In genomic region chr19:45467115-45467455, GRCh38 we compare ENCODE assay signal across 8 cellular contexts. TPM values are rescaled to one million over a fixed set of nuclear protein-coding genes. Genes with fewer than 3 reads are reported as not detected.
A peak's percentile ranks its signal among the peaks of the same experiment; 100 is the strongest.
DNase-seq lines count a peak whose midpoint lies in the region; ATAC-seq and TF ChIP-seq lines count a peak whose summit lies in the region.

No MANE protein-coding gene starts in this region.

- peak overlapping the region; percentile 46 for H3K4me3 ChIP-seq in GM12875 (ENCODE audit: low read depth, low read length)
- H3K4me3 ChIP-seq in RWPE2 (ENCODE audit: severe bottlenecking): peak overlapping the region; percentile 57
- peak overlapping the region; percentile 54 to 90 (median 72) for H3K4me3 ChIP-seq in fibroblast of lung (replicated peaks in 1 of 4; ENCODE audit: control extremely low read depth in 1 of 4, insufficient read depth in 1 of 4, low read depth in 3 of 4, low read length in 4 of 4)
- peak overlapping the region; percentile 48 to 76 (median 72) for H3K4me3 ChIP-seq in sigmoid colon

- no peak for TF ChIP-seq CTCF in GM12875 (IDR thresholded peaks at IDR 0.05; ENCODE audit: borderline replicate concordance, insufficient read depth, low read depth, low read length)
- TF ChIP-seq CTCF in RWPE2 (IDR thresholded peaks at IDR 0.05; ENCODE audit: poor library complexity, severe bottlenecking): no peak
- no peak for TF ChIP-seq CTCF in fibroblast of lung (conservative IDR thresholded peaks at IDR 0.05 in 1 of 2, IDR thresholded peaks at IDR 0.05 in 1 of 2; ENCODE audit: low read depth in 1 of 2, low read length in 2 of 2)
- no peak for TF ChIP-seq CTCF in sigmoid colon (IDR thresholded peaks at IDR 0.05)

- intact Hi-C loops in sigmoid colon (cut with DNase I): no loop called here

- no peak for DNase-seq in RWPE2 (ENCODE audit: low spot score)
- DNase-seq in fibroblast of lung (ENCODE audit: low read depth in 2 of 2): no peak
- no peak for DNase-seq in sigmoid colon
- DNase-seq in NCI-H187 treated with DMSO at 0.1 percent for 48 hours (lab: John Stamatoyannopoulos, UW): no peak
- no peak for DNase-seq in NCI-H1694 treated with DMSO at 0.1 percent for 48 hours (lab: John Stamatoyannopoulos, UW)
- DNase-seq in NCI-H1092 treated with DMSO at 0.1 percent for 48 hours (lab: John Stamatoyannopoulos, UW): no peak
- DNase-seq in cerebellar cortex (ENCODE audit: low spot score): no peak

- no peak for TF ChIP-seq POLR2A in sigmoid colon (IDR thresholded peaks at IDR 0.05)

- ATAC-seq in RWPE2 (ENCODE audit: low read depth): no peak

- H3K9me3 ChIP-seq in RWPE2 (ENCODE audit: severe bottlenecking) (no peaks in the 10 kb centered on the region), fibroblast of lung (ENCODE audit: control insufficient read depth, insufficient read depth, low read depth, low read length) (no peaks in the 10 kb centered on the region), sigmoid colon (no peaks in the 10 kb centered on the region)

- H2AFZ ChIP-seq in fibroblast of lung (ENCODE audit: low read length): peak overlapping the region; percentile 68

- H3K4me2 ChIP-seq in fibroblast of lung (ENCODE audit: extremely low read depth, insufficient read depth, low read length): peak overlapping the region; percentile 95

- no peak for TF ChIP-seq EP300 in sigmoid colon (IDR thresholded peaks at IDR 0.05)

- peaks cover 4% of the 10 kb centered on the region for H3K4me1 ChIP-seq in RWPE2 (ENCODE audit: insufficient read depth, poor library complexity, severe bottlenecking)
- H3K4me1 ChIP-seq in fibroblast of lung (ENCODE audit: control insufficient read depth, extremely low read depth, insufficient read depth, low read length): peaks cover 3% of the 10 kb centered on the region
- H3K4me1 ChIP-seq in sigmoid colon: peaks cover 0 to 36% (median 30%) of the 10 kb centered on the region in 4 donors

- H4K20me1 ChIP-seq in fibroblast of lung (ENCODE audit: control insufficient read depth, extremely low read depth, insufficient read depth, low read length): no peaks in the 10 kb centered on the region

- H3K36me3 ChIP-seq in RWPE2 (ENCODE audit: low read depth) (no peaks in the 10 kb centered on the region), fibroblast of lung (ENCODE audit: control insufficient read depth, insufficient read depth, low read length) (no peaks in the 10 kb centered on the region), sigmoid colon (no peaks in the 10 kb centered on the region)

- 1 to 3% methylated on average over 11 of the region's 11 CpGs for WGBS in sigmoid colon, 2 donors

- H3K27me3 ChIP-seq in RWPE2 (ENCODE audit: insufficient read depth, poor library complexity, severe bottlenecking): no peaks in the 10 kb centered on the region
- H3K27me3 ChIP-seq in fibroblast of lung (ENCODE audit: control insufficient read depth, insufficient read depth, low read length): no peaks in the 10 kb centered on the region
- no peaks in the 10 kb centered on the region for H3K27me3 ChIP-seq in sigmoid colon

- peak overlapping the region; percentile 93 for H3K9ac ChIP-seq in fibroblast of lung (ENCODE audit: insufficient read depth, low read length)

- peaks cover 26% of the 10 kb centered on the region for H3K79me2 ChIP-seq in fibroblast of lung (ENCODE audit: control insufficient read depth, insufficient read depth, low read length)

- H3K27ac ChIP-seq in RWPE2 (ENCODE audit: poor library complexity, severe bottlenecking) (no peak overlapping the region), fibroblast of lung (ENCODE audit: insufficient read depth, low read length) (peak overlapping the region; percentile 95), sigmoid colon (peak overlapping the region; percentile 94 to 97 (median 96))

RNA-seq across cellular contexts. Expression of gene FOSB, which starts 0.7 kb away (rescaled TPM):
- total RNA-seq in fibroblast of lung (9.5 and 24.9 TPM in 2 replicates), sigmoid colon (10 to 100 TPM in 3 of 4 donors, 1 to 10 TPM in 1; 1.1 to 28.1 (median 23.1) TPM)
- polyA plus RNA-seq in fibroblast of lung (2.8 and 48.6 TPM in 2 replicates), sigmoid colon (10 to 100 TPM in 1 of 3 donors, 1 to 10 TPM in 2; 3.7 to 11.0 (median 5.4) TPM)
- 4.6 and 43.1 TPM in 2 replicates for polyA plus RNA-seq in fibroblast of lung (2012)
- 20.3 and 218 TPM in 2 replicates for polyA minus RNA-seq in fibroblast of lung (ENCODE audit: low replicate concordance)

RNA-seq across cellular contexts. Expression of gene RTN2, which starts 29.8 kb away (rescaled TPM):
- total RNA-seq in fibroblast of lung (5.1 and 7.9 TPM in 2 replicates), sigmoid colon (10 to 100 TPM; 15.0 to 23.5 (median 19.2) TPM)
- polyA plus RNA-seq in fibroblast of lung (8.9 and 11.7 TPM in 2 replicates), sigmoid colon (10 to 100 TPM in 2 of 3 donors, 1 to 10 TPM in 1; 9.5 to 15.0 (median 12.0) TPM)
- 19.8 and 23.8 TPM in 2 replicates for polyA plus RNA-seq in fibroblast of lung (2012)
- polyA minus RNA-seq in fibroblast of lung (ENCODE audit: low replicate concordance): 15.0 and 45.2 TPM in 2 replicates

RNA-seq across cellular contexts. Expression of gene PPM1N, which starts 31.2 kb away (rescaled TPM):
- total RNA-seq in fibroblast of lung (1.8 and 2.8 TPM in 2 replicates), sigmoid colon (1 to 10 TPM; 1.2 to 2.5 (median 2.2) TPM)
- polyA plus RNA-seq in fibroblast of lung (2.3 and 2.6 TPM in 2 replicates), sigmoid colon (1 to 10 TPM; 3.0 to 4.2 (median 3.5) TPM)
- polyA plus RNA-seq in fibroblast of lung (2012): 3.1 and 3.2 TPM in 2 replicates
- not detected in 2 replicates for polyA minus RNA-seq in fibroblast of lung (ENCODE audit: low replicate concordance)

RNA-seq across cellular contexts. Expression of gene VASP, which starts 40.2 kb away (rescaled TPM):
- total RNA-seq in fibroblast of lung: 33.1 and 40.3 TPM in 2 replicates
- 62.3 and 67.9 TPM in 2 replicates for polyA plus RNA-seq in fibroblast of lung
- 74.5 and 87.1 TPM in 2 replicates for polyA plus RNA-seq in fibroblast of lung (2012)
- polyA minus RNA-seq in fibroblast of lung (ENCODE audit: low replicate concordance): 70.0 and 82.2 TPM in 2 replicates
- total RNA-seq in sigmoid colon: 100 to 1,000 TPM; 101 to 205 (median 128) TPM
- polyA plus RNA-seq in sigmoid colon: 100 to 1,000 TPM; 160 to 223 (median 164) TPM

RNA-seq across cellular contexts. Expression of gene ERCC1, which starts 43.4 kb away (rescaled TPM):
- 81.1 and 81.4 TPM in 2 replicates for total RNA-seq in fibroblast of lung
- polyA plus RNA-seq in fibroblast of lung: 49.3 and 69.6 TPM in 2 replicates
- 104 and 125 TPM in 2 replicates for polyA plus RNA-seq in fibroblast of lung (2012)
- polyA minus RNA-seq in fibroblast of lung (ENCODE audit: low replicate concordance): 181 and 256 TPM in 2 replicates
- total RNA-seq in sigmoid colon: 10 to 100 TPM; 41.8 to 67.0 (median 64.4) TPM
- polyA plus RNA-seq in sigmoid colon: 10 to 100 TPM; 27.3 to 31.8 (median 30.1) TPM
